8 cellular contexts compared by ENCODE assay signal in genomic region chr15:65028921-65029735, GRCh38. TPM values are rescaled to one million over a fixed set of nuclear protein-coding genes. Genes with fewer than 3 reads are reported as not detected.
A peak's percentile ranks its signal among the peaks of the same experiment; 100 is the strongest.
DNase-seq lines count a peak whose midpoint lies in the region; ATAC-seq and TF ChIP-seq lines count a peak whose summit lies in the region.

MTFMT (minus strand) TSS chr15:65029639; CDS start chr15:65029613, 26 bp downstream.

- no peaks in the 10 kb centered on the region for H3K9me3 Mint-ChIP-seq in neural crest cell
- H3K9me3 Mint-ChIP-seq in stimulated activated naive CD8-positive, alpha-beta T cell treated with anti-CD3 and anti-CD28 coated beads, Interleukin-15, amount 100 ng/mL, for 72 hours = no peaks in the 10 kb centered on the region

- H3K4me3 ChIP-seq in Jurkat, Clone E6-1 (ENCODE audit: low read length) = peak within 1 kb of the TSS; percentile 80
- peak within 1 kb of the TSS; percentile 86 for H3K4me3 ChIP-seq in fibroblast of villous mesenchyme (ENCODE audit: low read depth, low read length)

- peak; percentile 100 for DNase-seq in D341Med (ENCODE audit: low spot score)
- DNase-seq in Jurkat, Clone E6-1 (ENCODE audit: low read depth, low spot score) = peak; percentile 68
- peak; percentile 80 to 82 for DNase-seq in SHP77 (lab: John Stamatoyannopoulos, UW)
- DNase-seq in activated effector memory CD4-positive, alpha-beta T cell treated with anti-CD3 and anti-CD28 coated beads, Interleukin-2, amount 50 U/mL, for 16 hours = peak; percentile 98
- DNase-seq in fibroblast of villous mesenchyme (ENCODE audit: low read depth) = peak; percentile 76
- peak; percentile 89 for DNase-seq in neural crest cell (ENCODE audit: low read depth, low spot score)
- peak; percentile 86 for DNase-seq in stimulated activated naive CD8-positive, alpha-beta T cell treated with anti-CD3 and anti-CD28 coated beads, Interleukin-15, amount 100 ng/mL, for 72 hours

- H3K27me3 Mint-ChIP-seq in neural crest cell (ENCODE audit: low read depth) = peaks cover 5% of the 10 kb centered on the region
- H3K27me3 Mint-ChIP-seq in stimulated activated naive CD8-positive, alpha-beta T cell treated with anti-CD3 and anti-CD28 coated beads, Interleukin-15, amount 100 ng/mL, for 72 hours = peaks cover 28% of the 10 kb centered on the region

- no peaks in the 10 kb centered on the region for H3K36me3 Mint-ChIP-seq in neural crest cell (ENCODE audit: low read depth)

- peak; percentile 80 for ATAC-seq in GM21381 (IDR thresholded peaks at IDR 0.05; ENCODE audit: unreplicated experiment)
- peak; percentile 93 for ATAC-seq in stimulated activated naive CD8-positive, alpha-beta T cell treated with anti-CD3 and anti-CD28 coated beads, Interleukin-15, amount 100 ng/mL, for 72 hours

- TF ChIP-seq CTCF in fibroblast of villous mesenchyme (IDR thresholded peaks at IDR 0.05; ENCODE audit: insufficient read depth, low read depth, low read length) = no peak
- peak; percentile 28 for TF ChIP-seq CTCF in neural crest cell (conservative IDR thresholded peaks at IDR 0.05)

- H3K27ac Mint-ChIP-seq in neural crest cell (ENCODE audit: unreplicated experiment) = peak within 1 kb of the TSS; percentile 48
- peak within 1 kb of the TSS; percentile 67 to 84 for H3K27ac Mint-ChIP-seq in stimulated activated naive CD8-positive, alpha-beta T cell treated with anti-CD3 and anti-CD28 coated beads, Interleukin-15, amount 100 ng/mL, for 72 hours

- peaks cover 23% of the 10 kb centered on the region for H3K4me1 Mint-ChIP-seq in neural crest cell
- H3K4me1 Mint-ChIP-seq in stimulated activated naive CD8-positive, alpha-beta T cell treated with anti-CD3 and anti-CD28 coated beads, Interleukin-15, amount 100 ng/mL, for 72 hours = peaks cover 19% of the 10 kb centered on the region

- H3K4me3 Mint-ChIP-seq in neural crest cell = peak within 1 kb of the TSS; percentile 88
- H3K4me3 Mint-ChIP-seq in stimulated activated naive CD8-positive, alpha-beta T cell treated with anti-CD3 and anti-CD28 coated beads, Interleukin-15, amount 100 ng/mL, for 72 hours = peak within 1 kb of the TSS; percentile 85 to 88

RNA-seq across cellular contexts. Expression of gene MTFMT, which starts in this region (rescaled TPM):
- 21.0 TPM for polyA plus RNA-seq in Jurkat, Clone E6-1 (2012; ENCODE audit: insufficient read depth, insufficient read length)
- 18.0 and 30.7 TPM in 2 replicates for total RNA-seq in fibroblast of villous mesenchyme
- 18.8 and 20.5 TPM in 2 replicates for total RNA-seq in neural crest cell

Comparison
In these comparisons a context has a peak if more than half of its experiments do, and no peak if none do; other contexts are left out.
1. Peak in every context shown above with its lines: DNase-seq, ATAC-seq and H3K4me3 ChIP-seq.